ENCODE assay signal across 8 cellular contexts in genomic region chr2:162244559-162245031, GRCh38. TPM values are rescaled to one million over a fixed set of nuclear protein-coding genes. Genes with fewer than 3 reads are reported as not detected.
A peak's percentile ranks its signal among the peaks of the same experiment; 100 is the strongest.
DNase-seq lines count a peak whose midpoint lies in the region; ATAC-seq, FAIRE-seq and TF ChIP-seq lines count a peak whose summit lies in the region.

No MANE protein-coding gene starts in this region.

- H3K9me3 ChIP-seq in osteoblast (ENCODE audit: low read depth, low read length) = no peaks in the 10 kb centered on the region
- no peaks in the 10 kb centered on the region for H3K9me3 ChIP-seq in T-helper 17 cell (ENCODE audit: control insufficient read depth, low read length, poor library complexity, severe bottlenecking)

- H3K36me3 ChIP-seq in osteoblast (ENCODE audit: insufficient read depth, low read length) = peaks cover 14% of the 10 kb centered on the region

- no peak overlapping the region for H3K27ac ChIP-seq in RWPE1
- H3K27ac ChIP-seq in osteoblast (ENCODE audit: low read depth, low read length) = peak overlapping the region; percentile 95

- TF ChIP-seq POLR2A in GM12892 (IDR thresholded peaks at IDR 0.05; ENCODE audit: low read depth, low read length) = no peak

- no peak overlapping the region for H3K4me3 Mint-ChIP-seq in T-helper 17 cell

- DNase-seq in AG09309 (ENCODE audit: low read depth) (peak; percentile 75), RWPE1 (ENCODE audit: low spot score) (peak; percentile 87), fibroblast of mammary gland (ENCODE audit: low read depth) (peak; percentile 96), osteoblast (ENCODE audit: insufficient read length, low spot score, missing footprints) (peak; percentile 89), middle frontal gyrus (ENCODE audit: extremely low spot score, low spot score) (no peak), GM12892 (ENCODE audit: insufficient read length) (no peak), T-helper 17 cell (no peak)

- CTCF ChIA-PET in RWPE1 (lab: Yijun Ruan, JAX) = no interaction called here

- peaks cover 33% of the 10 kb centered on the region for H3K79me2 ChIP-seq in osteoblast (ENCODE audit: insufficient read depth, low read length)

- no peaks in the 10 kb centered on the region for H3K4me1 Mint-ChIP-seq in T-helper 17 cell

- no peak overlapping the region for H3K4me3 ChIP-seq in AG09309 (ENCODE audit: control insufficient read depth, low read depth, low read length)
- no peak overlapping the region for H3K4me3 ChIP-seq in fibroblast of mammary gland (ENCODE audit: control insufficient read depth, low read depth, low read length)
- H3K4me3 ChIP-seq in osteoblast (ENCODE audit: insufficient read depth, low read length) = peak overlapping the region; percentile 30

- H2AFZ ChIP-seq in osteoblast (ENCODE audit: low read length) = no peak overlapping the region

- POLR2A ChIA-PET in RWPE1 (lab: Yijun Ruan, JAX; ENCODE audit: low non-redundant PET) = no interaction called here

- H4K20me1 ChIP-seq in osteoblast (ENCODE audit: insufficient read depth, low read length) = no peaks in the 10 kb centered on the region

- no peak for TF ChIP-seq CTCF in AG09309 (IDR thresholded peaks at IDR 0.05; ENCODE audit: control insufficient read depth, insufficient read depth, low read depth, low read length, missing control alignments)
- no peak for TF ChIP-seq CTCF in RWPE1 (conservative IDR thresholded peaks at IDR 0.05; ENCODE audit: low read depth)
- TF ChIP-seq CTCF in fibroblast of mammary gland (conservative IDR thresholded peaks at IDR 0.05; ENCODE audit: control insufficient read depth, insufficient read depth, low read depth, low read length) = no peak
- no peak for TF ChIP-seq CTCF in osteoblast (IDR thresholded peaks at IDR 0.05; ENCODE audit: extremely low read depth, low read depth, low read length)

- no peaks in the 10 kb centered on the region for H3K36me3 Mint-ChIP-seq in T-helper 17 cell (ENCODE audit: low read depth)

- no peak for FAIRE-seq in GM12892 (lab: Jason Lieb, UNC)

- H3K27me3 Mint-ChIP-seq in T-helper 17 cell = peaks cover 48% of the 10 kb centered on the region

- peaks cover 49% of the 10 kb centered on the region for H3K4me1 ChIP-seq in osteoblast (ENCODE audit: insufficient read depth, low read length)

- ATAC-seq in HG02884 (IDR thresholded peaks at IDR 0.05; ENCODE audit: unreplicated experiment) (no peak), T-helper 17 cell (no peak)

- H3K4me2 ChIP-seq in osteoblast (ENCODE audit: insufficient read depth, low read length) = peak overlapping the region; percentile 89

- H3K27me3 ChIP-seq in osteoblast (ENCODE audit: insufficient read depth, low read length) = no peaks in the 10 kb centered on the region

- H3K27ac Mint-ChIP-seq in T-helper 17 cell = no peak overlapping the region

RNA-seq across cellular contexts. Expression of gene FAP, which starts 1.4 kb away (rescaled TPM):
- total RNA-seq in osteoblast (464 and 582 TPM in 2 replicates), T-helper 17 cell (not detected)
- polyA plus RNA-seq in GM12892 (2012; ENCODE audit: missing spikeins) = not detected

Comparison
In these comparisons a context has a peak if more than half of its experiments do, and no peak if none do; other contexts are left out.
1. DNase-seq: peak in AG09309 (single experiment), RWPE1 (single experiment), fibroblast of mammary gland (single experiment) and osteoblast (single experiment); none in middle frontal gyrus (single experiment), GM12892 (single experiment) and T-helper 17 cell (0 of 3).
2. RNA of gene FAP, which starts 1.4 kb away (total RNA-seq): 464 to 582 TPM in osteoblast; not detected in T-helper 17 cell; every median in the first group is over 100 times any median in the second.